1 cellular context compared by ENCODE assay signal in genomic region chr17:44005865-44006580, GRCh38.
TF ChIP-seq lines count a peak whose summit lies in the region.

No MANE protein-coding gene starts in this region.

TF ChIP-seq in endothelial cell of umbilical vein, 7 proteins besides CTCF, POLR2A, EP300 and RAD21:
- TF ChIP-seq POLR2AphosphoS5 (IDR thresholded peaks at IDR 0.05; ENCODE audit: insufficient read depth, low read depth, low read length) (no peak), JUN (IDR thresholded peaks at IDR 0.05; ENCODE audit: borderline replicate concordance, insufficient read depth, insufficient read length, low read depth) (no peak), MYC (IDR thresholded peaks at IDR 0.05; ENCODE audit: low read depth, low read length) (no peak), EZH2 (IDR thresholded peaks at IDR 0.05; ENCODE audit: borderline replicate concordance, low read depth, low read length, severe bottlenecking) (no peak), GATA2 (IDR thresholded peaks at IDR 0.05; ENCODE audit: insufficient read depth, insufficient read length, low read depth, low read length) (no peak), FOS (IDR thresholded peaks at IDR 0.05; ENCODE audit: borderline replicate concordance, insufficient read depth, low read length) (no peak)
- TF ChIP-seq, protein P1, sequence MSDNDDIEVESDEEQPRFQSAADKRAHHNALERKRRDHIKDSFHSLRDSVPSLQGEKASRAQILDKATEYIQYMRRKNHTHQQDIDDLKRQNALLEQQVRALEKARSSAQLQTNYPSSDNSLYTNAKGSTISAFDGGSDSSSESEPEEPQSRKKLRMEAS (IDR thresholded peaks at IDR 0.05; ENCODE audit: insufficient read depth, insufficient read length), result no peak
TF ChIP-seq in endothelial cell of umbilical vein: peak in this region for 0.
